Comparison of ENCODE assay signal across 1 cellular context in genomic region chr20:62695448-62696414, GRCh38.
TF ChIP-seq lines count a peak whose summit lies in the region.

No MANE protein-coding gene starts in this region.

TF ChIP-seq in H1, 55 proteins besides CTCF, POLR2A, EP300 and RAD21:
- TF ChIP-seq BRCA1 (IDR thresholded peaks at IDR 0.05; ENCODE audit: low read depth, low read length) (no peak), SP4 (IDR thresholded peaks at IDR 0.05; ENCODE audit: low read length) (no peak), TEAD4 (IDR thresholded peaks at IDR 0.05; ENCODE audit: low read depth, low read length) (no peak), PHF8 (conservative IDR thresholded peaks at IDR 0.05; ENCODE audit: low read depth, low read length) (no peak), ATF3 (IDR thresholded peaks at IDR 0.05; ENCODE audit: insufficient read depth, low read depth, low read length) (no peak), CBX5 (IDR thresholded peaks at IDR 0.05; ENCODE audit: low read depth, low read length) (no peak), SIX5 (IDR thresholded peaks at IDR 0.05; ENCODE audit: low read depth, low read length) (no peak), SP2 (IDR thresholded peaks at IDR 0.05; ENCODE audit: low read length) (no peak), SRF (IDR thresholded peaks at IDR 0.05; ENCODE audit: low read depth, low read length) (no peak), RXRA (IDR thresholded peaks at IDR 0.05; ENCODE audit: insufficient read depth, low read depth, low read length) (no peak), JUN (IDR thresholded peaks at IDR 0.05; ENCODE audit: low read depth, low read length) (no peak)
